In the genomic region with DNA sequence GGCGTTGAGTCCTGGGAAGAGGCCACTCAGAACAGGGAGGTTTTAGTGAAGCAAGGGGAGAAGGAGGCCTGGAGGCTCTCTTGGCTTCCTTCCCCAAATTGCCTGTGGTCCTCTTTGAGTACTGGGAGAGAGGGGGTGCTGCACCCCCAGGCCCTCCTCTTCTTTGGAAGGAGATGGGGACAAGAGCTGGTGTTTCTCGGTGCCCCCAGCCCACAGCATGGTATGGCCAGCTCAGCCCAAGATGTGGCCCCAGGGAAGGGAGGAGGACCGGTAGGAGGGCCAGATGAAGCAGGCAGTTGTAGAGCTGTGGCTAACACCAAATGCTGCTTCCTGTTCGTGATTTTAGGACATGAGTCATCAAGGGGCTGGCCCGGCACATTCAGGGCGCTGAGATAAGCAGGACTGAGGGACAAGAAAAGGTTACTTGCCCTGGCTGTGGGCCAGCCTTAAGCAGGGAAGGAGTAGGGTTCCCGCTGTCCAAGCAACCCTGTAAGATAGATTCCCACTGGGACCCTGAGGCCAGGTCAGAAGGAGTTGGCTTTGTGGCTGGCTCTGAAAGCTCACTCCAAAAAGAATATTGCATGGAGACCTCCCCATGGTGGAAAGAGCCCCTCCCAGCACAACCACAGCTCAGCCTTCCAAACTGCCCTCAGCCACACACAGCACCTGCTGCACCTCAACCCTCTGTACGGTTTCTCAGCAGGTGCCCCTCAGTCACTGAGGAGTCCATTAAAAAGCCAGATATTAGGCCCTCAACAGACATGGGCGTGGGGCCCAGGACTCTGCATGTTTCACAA, we compare ENCODE assay signal across 8 cellular contexts. TPM values are rescaled to one million over a fixed set of nuclear protein-coding genes. Genes with fewer than 3 reads are reported as not detected.
DNase-seq lines count a peak whose midpoint lies in the region; ATAC-seq and TF ChIP-seq lines count a peak whose summit lies in the region.

No MANE protein-coding gene starts in this region.

- no peaks in the 10 kb centered on the region for H3K9me3 Mint-ChIP-seq in activated naive CD4-positive, alpha-beta T cell treated with anti-CD3 and anti-CD28 coated beads, Interleukin-2, amount 50 U/mL, for 72 hours

- no peak for TF ChIP-seq CTCF in left ventricle myocardium inferior (IDR thresholded peaks at IDR 0.05; ENCODE audit: borderline replicate concordance)

- H3K36me3 ChIP-seq in left ventricle myocardium inferior: no peaks in the 10 kb centered on the region

- H3K9me3 ChIP-seq in left ventricle myocardium inferior (replicated peaks): no peaks in the 10 kb centered on the region

- peak overlapping the region; percentile 84 for H3K27ac ChIP-seq in left ventricle myocardium inferior (replicated peaks)

- H3K27ac Mint-ChIP-seq in activated naive CD4-positive, alpha-beta T cell treated with anti-CD3 and anti-CD28 coated beads, Interleukin-2, amount 50 U/mL, for 72 hours: peak overlapping the region; percentile 88 to 92

- no peaks in the 10 kb centered on the region for H3K36me3 Mint-ChIP-seq in activated naive CD4-positive, alpha-beta T cell treated with anti-CD3 and anti-CD28 coated beads, Interleukin-2, amount 50 U/mL, for 72 hours

- peaks cover 6% of the 10 kb centered on the region for H3K27me3 ChIP-seq in left ventricle myocardium inferior (ENCODE audit: low read depth)

- ATAC-seq in GM18909 (IDR thresholded peaks at IDR 0.05; ENCODE audit: poor library complexity, unreplicated experiment): peak; percentile 79
- ATAC-seq in HG03135 (IDR thresholded peaks at IDR 0.05; ENCODE audit: unreplicated experiment): peak; percentile 67
- ATAC-seq in activated naive CD4-positive, alpha-beta T cell treated with anti-CD3 and anti-CD28 coated beads, Interleukin-2, amount 50 U/mL, for 72 hours: peak; percentile 79 to 83

- intact Hi-C loops in left ventricle myocardium inferior (cut with micrococcal nuclease): no loop called here

- H3K4me1 ChIP-seq in left ventricle myocardium inferior: peaks cover 38% of the 10 kb centered on the region

- no peak overlapping the region for H3K4me3 ChIP-seq in left ventricle myocardium inferior

- DNase-seq in AG08395 (ENCODE audit: low spot score): peak; percentile 91
- peak; percentile 91 for DNase-seq in SIG-M5 treated with dmso at 0.1 percent for 504 hours (lab: John Stamatoyannopoulos, UW; ENCODE audit: unreplicated experiment)
- DNase-seq in activated naive CD4-positive, alpha-beta T cell treated with anti-CD3 and anti-CD28 coated beads, Interleukin-2, amount 50 U/mL, for 72 hours (ENCODE audit: low spot score in 2 of 2): peak; percentile 70 to 90
- peak; percentile 92 for DNase-seq in left ventricle myocardium inferior
- DNase-seq in smooth muscle cell of the brain vasculature (ENCODE audit: low read depth, low spot score): peak; percentile 82
- DNase-seq in NCI-H774 (lab: John Stamatoyannopoulos, UW): no peak

RNA-seq across cellular contexts. Expression of gene TNFRSF1B, which starts 4.9 kb away (rescaled TPM):
- total RNA-seq in activated naive CD4-positive, alpha-beta T cell treated with anti-CD3 and anti-CD28 coated beads, Interleukin-2, amount 50 U/mL, for 72 hours: 100 to 1,000 TPM in 1 of 2 donors, 10 to 100 TPM in 1; 98.1 to 143 TPM
- total RNA-seq in left ventricle myocardium inferior: 16.2 TPM
